In the genomic region with DNA sequence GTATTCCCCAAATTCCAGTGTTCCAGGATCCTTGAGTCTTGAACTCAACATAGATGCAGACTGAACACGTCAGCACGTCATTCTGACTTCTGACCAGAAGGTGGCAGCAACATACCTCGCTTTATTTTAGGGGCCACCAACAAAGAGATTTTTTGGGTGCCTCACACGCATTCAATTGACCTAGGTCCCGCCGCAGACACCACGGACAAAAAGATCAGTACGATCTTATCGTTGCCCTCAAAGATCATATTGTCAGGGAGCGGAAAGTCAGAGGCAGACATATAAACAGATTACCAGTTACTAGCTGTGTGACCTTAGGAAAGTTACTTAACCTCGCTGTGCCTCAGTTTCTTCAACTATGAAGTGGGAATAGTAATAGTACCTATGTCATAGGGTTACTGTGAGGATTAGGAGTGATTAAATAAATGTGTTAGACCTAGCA, we compare ENCODE assay signal across 8 cellular contexts. TPM values are rescaled to one million over a fixed set of nuclear protein-coding genes. Genes with fewer than 3 reads are reported as not detected.
DNase-seq lines count a peak whose midpoint lies in the region; ATAC-seq, FAIRE-seq and TF ChIP-seq lines count a peak whose summit lies in the region.

No MANE protein-coding gene starts in this region.

- H4K20me1 ChIP-seq in endothelial cell of umbilical vein (replicated peaks; ENCODE audit: control insufficient read depth, extremely low read depth, insufficient read depth, low read length) = no peaks in the 10 kb centered on the region

- peaks cover 0 to 4% of the 10 kb centered on the region in 2 donors for H3K4me1 Mint-ChIP-seq in natural killer cell

- dilution Hi-C loops in endothelial cell of umbilical vein (cut with MboI; ENCODE audit: extremely low pct_ligation_motif_present, low sequenced_read_pairs) = no loop called here

- ATAC-seq in natural killer cell = peak; percentile 67 to 85 (median 83)
- no peak for ATAC-seq in GM21526 (IDR thresholded peaks at IDR 0.05; ENCODE audit: low FRiP score, unreplicated experiment)

- H3K27ac Mint-ChIP-seq in natural killer cell = no peak overlapping the region

- no peak overlapping the region for H3K9ac ChIP-seq in endothelial cell of umbilical vein (replicated peaks; ENCODE audit: extremely low read depth, insufficient read depth, low read length)

- no peaks in the 10 kb centered on the region for H3K79me2 ChIP-seq in endothelial cell of umbilical vein (ENCODE audit: control insufficient read depth, insufficient read depth, low read length)

- BruUV-seq in endothelial cell of umbilical vein (replicated peaks; lab: Mats Ljungman, UMichigan) = no TSS peak

- no peak overlapping the region for H3K4me3 Mint-ChIP-seq in natural killer cell

- peaks cover 39 to 44% of the 10 kb centered on the region in 2 donors for H3K27me3 Mint-ChIP-seq in natural killer cell (ENCODE audit: low read depth in 2 of 2)

- H3K4me3 ChIP-seq in endothelial cell of umbilical vein (replicated peaks in 1 of 3; ENCODE audit: insufficient read depth in 1 of 3, low read depth in 1 of 3, low read length in 3 of 3) (no peak overlapping the region), suprapubic skin (no peak overlapping the region)

- H3K9me1 ChIP-seq in endothelial cell of umbilical vein (replicated peaks; ENCODE audit: control insufficient read depth, extremely low read depth, insufficient read depth, low read length) = no peaks in the 10 kb centered on the region

- H3K36me3 ChIP-seq in endothelial cell of umbilical vein (ENCODE audit: control insufficient read depth in 2 of 2, extremely low read depth in 1 of 2, insufficient read depth in 2 of 2, low read length in 2 of 2) (no peaks in the 10 kb centered on the region), suprapubic skin (no peaks in the 10 kb centered on the region)

- H3K36me3 Mint-ChIP-seq in natural killer cell = no peaks in the 10 kb centered on the region

- H3K4me1 ChIP-seq in endothelial cell of umbilical vein (ENCODE audit: control insufficient read depth, extremely low read depth, insufficient read depth, low read length) = peaks cover 2% of the 10 kb centered on the region
- H3K4me1 ChIP-seq in suprapubic skin = peaks cover 17% of the 10 kb centered on the region

- CTCF ChIA-PET in endothelial cell of umbilical vein (lab: Charles Lee) = interaction anchor here (0.6 to 12.9 kb wide), 35 partner anchors 9 to 335 kb away, joined by 3 to 173 read pairs (median 4); partner anchors contain the start of genes C1QL4, DNAJC22 and TROAP

- POLR2A ChIA-PET in endothelial cell of umbilical vein (lab: Charles Lee) = no interaction called here

- TF ChIP-seq EP300 in suprapubic skin (IDR thresholded peaks at IDR 0.05) = no peak

- H3K9me3 Mint-ChIP-seq in natural killer cell = no peaks in the 10 kb centered on the region

- TF ChIP-seq POLR2A in endothelial cell of umbilical vein (IDR thresholded peaks at IDR 0.05; ENCODE audit: low read depth, low read length) (no peak), suprapubic skin (IDR thresholded peaks at IDR 0.05) (no peak)

- intact Hi-C loops in endothelial cell of umbilical vein (cut with micrococcal nuclease) = loop anchor here (1.0 to 10.0 kb wide), 5 partner anchors 49 to 292 kb away; partner anchors contain the start of gene C1QL4
- intact Hi-C loops in natural killer cell (cut with micrococcal nuclease) = loop anchor here (1.0 kb wide), 2 partner anchors 54 to 226 kb away; no protein-coding TSS in a partner anchor

- 11% methylated on average over 11 of the region's 11 CpGs for WGBS in suprapubic skin

- H3K27ac ChIP-seq in endothelial cell of umbilical vein (ENCODE audit: insufficient read depth, low read depth, low read length) = no peak overlapping the region
- no peak overlapping the region for H3K27ac ChIP-seq in suprapubic skin

- peak; percentile 75 to 80 for TF ChIP-seq CTCF in endothelial cell of umbilical vein (IDR thresholded peaks at IDR 0.05; ENCODE audit: extremely low read depth in 1 of 2, insufficient read depth in 1 of 2, low read depth in 1 of 2, low read length in 2 of 2)
- TF ChIP-seq CTCF in natural killer cell (IDR thresholded peaks at IDR 0.05) = peak; percentile 95
- peak; percentile 80 to 85 for TF ChIP-seq CTCF in suprapubic skin (IDR thresholded peaks at IDR 0.05)

- peak; percentile 88 for FAIRE-seq in endothelial cell of umbilical vein (lab: Jason Lieb, UNC)

- peak; percentile 53 for DNase-seq in SIG-M5 treated with dmso at 0.1 percent for 504 hours (lab: John Stamatoyannopoulos, UW; ENCODE audit: unreplicated experiment)
- no peak for DNase-seq in SIG-M5 (lab: John Stamatoyannopoulos, UW)
- peak; percentile 9 for DNase-seq in NCI-H446 treated with DMSO at 0.1 percent for 48 hours (lab: John Stamatoyannopoulos, UW)
- DNase-seq in activated CD8-positive, alpha-beta memory T cell treated with anti-CD3 and anti-CD28 coated beads, Interleukin-2, amount 50 U/mL, for 4 hours = peak; percentile 69
- peak; percentile 57 for DNase-seq in endothelial cell of umbilical vein (ENCODE audit: low read depth, low spot score)
- DNase-seq in natural killer cell = peak; percentile 59
- no peak for DNase-seq in suprapubic skin (ENCODE audit: low spot score in 2 of 2)

- H3K27me3 ChIP-seq in endothelial cell of umbilical vein (ENCODE audit: control insufficient read depth in 2 of 2, insufficient read depth in 2 of 2, low read length in 2 of 2) = peaks cover 4 to 9% of the 10 kb centered on the region in 2 experiments
- peaks cover 7% of the 10 kb centered on the region for H3K27me3 ChIP-seq in suprapubic skin

- H2AFZ ChIP-seq in endothelial cell of umbilical vein (ENCODE audit: low read depth, low read length) = no peak overlapping the region

- no peak overlapping the region for H3K4me2 ChIP-seq in endothelial cell of umbilical vein (ENCODE audit: insufficient read depth, low read length)

- H3K9me3 ChIP-seq in endothelial cell of umbilical vein (replicated peaks; ENCODE audit: control insufficient read depth, insufficient read depth, low read length) (no peaks in the 10 kb centered on the region), suprapubic skin (no peaks in the 10 kb centered on the region)

RNA-seq across cellular contexts. Expression of gene PRPH, which starts 6.5 kb away (rescaled TPM):
- total RNA-seq in endothelial cell of umbilical vein (not detected in 2 replicates), natural killer cell (not detected), suprapubic skin (1 to 10 TPM in 2 of 4 donors, not detected in 2; 1.1 to 1.5 TPM)
- not detected in 2 replicates for polyA plus RNA-seq in endothelial cell of umbilical vein
- not detected in 2 replicates for polyA plus RNA-seq in endothelial cell of umbilical vein (2011; cell fraction: cytosol; rRNA removed)
- 0.45 and 0.49 TPM in 2 replicates for polyA plus RNA-seq in endothelial cell of umbilical vein (2011; cell fraction: nucleus; rRNA removed)
- polyA plus RNA-seq in endothelial cell of umbilical vein (2012) = not detected in 2 replicates
- not detected in 2 replicates for polyA minus RNA-seq in endothelial cell of umbilical vein
- not detected for polyA minus RNA-seq in endothelial cell of umbilical vein (2011; cell fraction: cytosol; rRNA and poly(A)+ RNA removed)
- not detected in 2 replicates for polyA minus RNA-seq in endothelial cell of umbilical vein (2011; cell fraction: nucleus; rRNA and poly(A)+ RNA removed)

RNA-seq across cellular contexts. Expression of gene TUBA1C, which starts 23.6 kb away (rescaled TPM):
- total RNA-seq in endothelial cell of umbilical vein (515 and 523 TPM in 2 replicates), natural killer cell (10 to 100 TPM; 19.0 to 39.6 (median 24.9) TPM), suprapubic skin (100 to 1,000 TPM; 115 to 747 (median 609) TPM)
- 2,063 and 2,352 TPM in 2 replicates for polyA plus RNA-seq in endothelial cell of umbilical vein
- 1,483 and 1,881 TPM in 2 replicates for polyA plus RNA-seq in endothelial cell of umbilical vein (2011; cell fraction: cytosol; rRNA removed)
- polyA plus RNA-seq in endothelial cell of umbilical vein (2011; cell fraction: nucleus; rRNA removed) = 831 and 861 TPM in 2 replicates
- 624 and 1,156 TPM in 2 replicates for polyA plus RNA-seq in endothelial cell of umbilical vein (2012)
- polyA minus RNA-seq in endothelial cell of umbilical vein = 1,491 and 1,574 TPM in 2 replicates
- polyA minus RNA-seq in endothelial cell of umbilical vein (2011; cell fraction: cytosol; rRNA and poly(A)+ RNA removed) = 697 TPM
- 181 and 302 TPM in 2 replicates for polyA minus RNA-seq in endothelial cell of umbilical vein (2011; cell fraction: nucleus; rRNA and poly(A)+ RNA removed)

RNA-seq across cellular contexts. Expression of gene TROAP, which starts 34.6 kb away (rescaled TPM):
- total RNA-seq in endothelial cell of umbilical vein (62.4 and 68.6 TPM in 2 replicates), natural killer cell (1 to 10 TPM in 2 of 3 donors, under 1 TPM in 1; 0.58 to 3.0 (median 2.2) TPM), suprapubic skin (10 to 100 TPM in 1 of 4 donors, 1 to 10 TPM in 3; 4.0 to 14.6 (median 5.9) TPM)
- 27.3 and 31.7 TPM in 2 replicates for polyA plus RNA-seq in endothelial cell of umbilical vein
- polyA plus RNA-seq in endothelial cell of umbilical vein (2011; cell fraction: cytosol; rRNA removed) = 47.3 and 53.1 TPM in 2 replicates
- polyA plus RNA-seq in endothelial cell of umbilical vein (2011; cell fraction: nucleus; rRNA removed) = 127 and 133 TPM in 2 replicates
- 21.3 and 57.6 TPM in 2 replicates for polyA plus RNA-seq in endothelial cell of umbilical vein (2012)
- 20.6 and 29.7 TPM in 2 replicates for polyA minus RNA-seq in endothelial cell of umbilical vein
- polyA minus RNA-seq in endothelial cell of umbilical vein (2011; cell fraction: cytosol; rRNA and poly(A)+ RNA removed) = 41.8 TPM
- 34.9 and 40.2 TPM in 2 replicates for polyA minus RNA-seq in endothelial cell of umbilical vein (2011; cell fraction: nucleus; rRNA and poly(A)+ RNA removed)

RNA-seq across cellular contexts. Expression of gene C1QL4, which starts 48.6 kb away (rescaled TPM):
- total RNA-seq in endothelial cell of umbilical vein = not detected in 2 replicates
- not detected in 2 replicates for polyA plus RNA-seq in endothelial cell of umbilical vein
- 0.03 TPM in 1 of 2 replicates, not detected in the other for polyA plus RNA-seq in endothelial cell of umbilical vein (2011; cell fraction: cytosol; rRNA removed)
- not detected in 2 replicates for polyA plus RNA-seq in endothelial cell of umbilical vein (2011; cell fraction: nucleus; rRNA removed)
- polyA plus RNA-seq in endothelial cell of umbilical vein (2012) = not detected in 2 replicates
- not detected in 2 replicates for polyA minus RNA-seq in endothelial cell of umbilical vein
- 0.41 TPM for polyA minus RNA-seq in endothelial cell of umbilical vein (2011; cell fraction: cytosol; rRNA and poly(A)+ RNA removed)
- not detected in 2 replicates for polyA minus RNA-seq in endothelial cell of umbilical vein (2011; cell fraction: nucleus; rRNA and poly(A)+ RNA removed)
- not detected for total RNA-seq in natural killer cell
- 1 to 10 TPM in 2 of 4 donors, under 1 TPM in 1, not detected in 1; 0.73 to 1.2 (median 1.1) TPM for total RNA-seq in suprapubic skin

RNA-seq across cellular contexts. Expression of gene DNAJC22, which starts 58.3 kb away (rescaled TPM):
- total RNA-seq in endothelial cell of umbilical vein (1.1 and 1.3 TPM in 2 replicates), natural killer cell (not detected), suprapubic skin (1 to 10 TPM in 2 of 4 donors, under 1 TPM in 2; 0.62 to 2.2 (median 1.1) TPM)
- polyA plus RNA-seq in endothelial cell of umbilical vein = 1.4 TPM in 2 replicates
- polyA plus RNA-seq in endothelial cell of umbilical vein (2011; cell fraction: cytosol; rRNA removed) = 1.2 TPM in 2 replicates
- 0.96 and 0.98 TPM in 2 replicates for polyA plus RNA-seq in endothelial cell of umbilical vein (2011; cell fraction: nucleus; rRNA removed)
- polyA plus RNA-seq in endothelial cell of umbilical vein (2012) = 0.15 and 1.3 TPM in 2 replicates
- polyA minus RNA-seq in endothelial cell of umbilical vein = 1.3 and 1.4 TPM in 2 replicates
- 1.1 TPM for polyA minus RNA-seq in endothelial cell of umbilical vein (2011; cell fraction: cytosol; rRNA and poly(A)+ RNA removed)
- polyA minus RNA-seq in endothelial cell of umbilical vein (2011; cell fraction: nucleus; rRNA and poly(A)+ RNA removed) = 0.34 and 0.43 TPM in 2 replicates

Comparison
In these comparisons a context has a peak if more than half of its experiments do, and no peak if none do; other contexts are left out.
1. DNase-seq: peak in SIG-M5 treated with dmso at 0.1 percent for 504 hours (single experiment), NCI-H446 treated with DMSO at 0.1 percent for 48 hours (single experiment), activated CD8-positive, alpha-beta memory T cell treated with anti-CD3 and anti-CD28 coated beads, Interleukin-2, amount 50 U/mL, for 4 hours (single experiment), endothelial cell of umbilical vein (single experiment) and natural killer cell (single experiment); none in SIG-M5 (single experiment) and suprapubic skin (0 of 2).
2. Peak in every context shown above with its lines, with median percentiles within 50 percentile points of each other: CTCF ChIP-seq.